ENCODE assay signal across 24 cellular contexts in the genomic region with DNA sequence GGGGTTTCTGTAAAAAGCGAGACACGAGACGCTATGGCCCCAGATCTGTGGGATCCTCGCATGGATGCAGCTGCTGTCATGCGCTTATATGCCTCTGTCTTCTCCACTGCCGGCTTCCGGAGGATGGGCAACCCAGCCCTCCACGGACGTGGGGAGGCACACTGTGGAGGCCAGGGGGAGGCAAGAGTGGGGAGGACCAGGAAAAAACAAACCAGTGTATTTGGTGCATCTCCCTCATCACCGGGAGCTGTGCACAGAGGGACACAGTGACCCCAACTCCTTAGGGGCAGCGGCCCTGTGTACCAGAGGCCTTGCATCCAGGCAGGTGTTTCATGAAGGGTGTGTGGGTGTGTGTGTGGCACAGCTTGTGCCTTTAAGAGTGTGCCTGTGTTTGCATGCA.
"Had no signal": no experiment of that assay in that cellular context is flagged by ENCODE, and none has a peak within 500 bp of the region (broad histone marks: within the 10 kb centered on the region; RNA-seq: fewer than 3 reads in every experiment).

No MANE protein-coding gene starts in this region.

- H3K27me3 ChIP-seq: neural progenitor cell, ovary, right lobe of liver, sigmoid colon, stomach, thyroid gland, tibial nerve, upper lobe of right lung, uterus had no signal

- DNase-seq: naive thymus-derived CD4-positive, alpha-beta T cell; natural killer cell; nucleus accumbens; ovary; psoas muscle; right cardiac atrium; right lobe of liver; sigmoid colon; small intestine; stimulated activated CD4-positive, alpha-beta T cell treated with anti-CD3 and anti-CD28 coated beads, Interleukin-15, amount 100 ng/mL, for 24 hours; stimulated activated CD4-positive, alpha-beta T cell treated with anti-CD3 and anti-CD28 coated beads, Interleukin-2, amount 100 ng/mL, for 24 hours; stimulated activated CD4-positive, alpha-beta T cell treated with anti-CD3 and anti-CD28 coated beads, Interleukin-2, amount 100 ng/mL, for 48 hours; stimulated activated CD4-positive, alpha-beta T cell treated with anti-CD3 and anti-CD28 coated beads, Interleukin-4, amount 100 ng/mL, for 24 hours; stimulated activated naive B cell treated with anti-CD40 and anti-IgM and Interleukin-4, amounts not matched to agents 10 μg/mL and 1 μg/mL and 100 μg/mL, for 72 hours; stimulated activated naive CD4-positive, alpha-beta T cell treated with Interleukin-2 at 50 U/mL for 16 hours; stomach; thyroid gland; upper lobe of right lung; uterus had no signal

- H3K27ac ChIP-seq: neural progenitor cell, neutrophil, ovary, parathyroid adenoma, psoas muscle, right lobe of liver, sigmoid colon, stomach, thoracic aorta, thyroid gland, tibial nerve, upper lobe of right lung, uterus had no signal

- H2AFZ ChIP-seq: neural progenitor cell, parathyroid adenoma had no signal

- H3K9ac ChIP-seq: neural progenitor cell, parathyroid adenoma had no signal

- H3K79me2 ChIP-seq: parathyroid adenoma had no signal

- H3K4me2 ChIP-seq: neural progenitor cell had no signal

- H3K4me3 ChIP-seq: neural progenitor cell, ovary, psoas muscle, right lobe of liver, sigmoid colon, stomach, thoracic aorta, thyroid gland, tibial nerve, upper lobe of right lung, uterus had no signal

- H3K9me3 ChIP-seq: neutrophil, ovary, psoas muscle, right lobe of liver, thyroid gland, upper lobe of right lung, uterus had no signal

- FAIRE-seq: small intestine had no signal

- H3K4me1 ChIP-seq: neural progenitor cell, parathyroid adenoma, psoas muscle, right lobe of liver, sigmoid colon, stomach, tibial nerve, upper lobe of right lung, uterus had no signal

- H3K36me3 ChIP-seq: neural progenitor cell, neutrophil, ovary, right lobe of liver, sigmoid colon, stomach, thoracic aorta, thyroid gland, tibial nerve, upper lobe of right lung, uterus had no signal
